10 cellular contexts compared by ENCODE assay signal in genomic region chr10:112875474-112876267, GRCh38.
DNase-seq lines count a peak whose midpoint lies in the region; ATAC-seq, FAIRE-seq and TF ChIP-seq lines count a peak whose summit lies in the region.
"Had no signal": no experiment of that assay in that cellular context is flagged by ENCODE, and none has a peak within 500 bp of the region (broad histone marks: within the 10 kb centered on the region; RNA-seq: fewer than 3 reads in every experiment).

No MANE protein-coding gene starts in this region.

- H3K27ac Mint-ChIP-seq in activated naive CD8-positive, alpha-beta T cell treated with anti-CD3 and anti-CD28 coated beads for 36 hours = no peak overlapping the region
- H3K27ac Mint-ChIP-seq in CD4-positive, alpha-beta T cell = no peak overlapping the region

- no peaks in the 10 kb centered on the region for H3K27me3 ChIP-seq in kidney epithelial cell (ENCODE audit: control insufficient read depth, insufficient read depth, low read length)
- no peaks in the 10 kb centered on the region for H3K27me3 ChIP-seq in CD4-positive, alpha-beta T cell (ENCODE audit: control insufficient read depth, insufficient read depth, low read length)

- TF ChIP-seq CTCF in AG04449 (IDR thresholded peaks at IDR 0.05; ENCODE audit: insufficient read depth, low read length, missing control alignments) (no peak), kidney epithelial cell (IDR thresholded peaks at IDR 0.05; ENCODE audit: insufficient read depth, low read length, poor library complexity, severe bottlenecking) (no peak)
- no peak for TF ChIP-seq CTCF in CD4-positive, alpha-beta T cell (IDR thresholded peaks at IDR 0.05)

- intact Hi-C loops in CD4-positive, alpha-beta T cell (cut with DNase I, micrococcal nuclease) = no loop called here
- intact Hi-C loops in sciatic nerve (cut with DNase I) = no loop called here

- H3K36me3 ChIP-seq in kidney epithelial cell (ENCODE audit: control insufficient read depth, insufficient read depth, low read length) = no peaks in the 10 kb centered on the region

- CTCF ChIA-PET in AG04449 (lab: Yijun Ruan, JAX) = no interaction called here
- CTCF ChIA-PET in CD4-positive, alpha-beta T cell (lab: Charles Lee) = no interaction called here

- no peak for FAIRE-seq in H54 (lab: Jason Lieb, UNC)

- peaks cover 4% of the 10 kb centered on the region for H3K9me3 ChIP-seq in CD4-positive, alpha-beta T cell (ENCODE audit: control insufficient read depth, low read length)

- no peaks in the 10 kb centered on the region for H3K36me3 Mint-ChIP-seq in activated naive CD8-positive, alpha-beta T cell treated with anti-CD3 and anti-CD28 coated beads for 36 hours
- H3K36me3 Mint-ChIP-seq in CD4-positive, alpha-beta T cell (ENCODE audit: low read depth) = no peaks in the 10 kb centered on the region

- no peak for TF ChIP-seq POLR2A in H54 (IDR thresholded peaks at IDR 0.05; ENCODE audit: low read depth, low read length)

- H3K27me3 Mint-ChIP-seq in activated naive CD8-positive, alpha-beta T cell treated with anti-CD3 and anti-CD28 coated beads for 36 hours = no peaks in the 10 kb centered on the region
- H3K27me3 Mint-ChIP-seq in CD4-positive, alpha-beta T cell = no peaks in the 10 kb centered on the region

- DNase-seq in AG04449 (ENCODE audit: low read depth, low spot score) (peak; percentile 16), H54 (ENCODE audit: insufficient read length, low spot score) (peak; percentile 33), kidney epithelial cell (ENCODE audit: low read depth) (peak; percentile 39), sciatic nerve (ENCODE audit: low spot score) (no peak)
- peak; percentile 1 for DNase-seq in activated naive CD8-positive, alpha-beta T cell treated with anti-CD3 and anti-CD28 coated beads for 36 hours
- DNase-seq in CD4-positive, alpha-beta T cell = no peak
- DNase-seq: T1000 had no signal

- H3K9me3 Mint-ChIP-seq in activated naive CD8-positive, alpha-beta T cell treated with anti-CD3 and anti-CD28 coated beads for 36 hours = peaks cover 9% of the 10 kb centered on the region
- peaks cover 2% of the 10 kb centered on the region for H3K9me3 Mint-ChIP-seq in CD4-positive, alpha-beta T cell

- no peak overlapping the region for H3K27ac ChIP-seq in CD4-positive, alpha-beta T cell (ENCODE audit: low read depth, low read length)

- POLR2A ChIA-PET in AG04449 (lab: Yijun Ruan, JAX) = no interaction called here
- POLR2A ChIA-PET in CD4-positive, alpha-beta T cell (lab: Charles Lee) = no interaction called here

- ATAC-seq in CD4-positive, alpha-beta T cell (ENCODE audit: poor library complexity) = no peak
- ATAC-seq in GM18870 (IDR thresholded peaks at IDR 0.05; ENCODE audit: unreplicated experiment) = no peak
- ATAC-seq in HG03175 (IDR thresholded peaks at IDR 0.05; ENCODE audit: unreplicated experiment) = no peak
- ATAC-seq in sciatic nerve = no peak

- no peaks in the 10 kb centered on the region for H3K4me1 Mint-ChIP-seq in activated naive CD8-positive, alpha-beta T cell treated with anti-CD3 and anti-CD28 coated beads for 36 hours
- no peaks in the 10 kb centered on the region for H3K4me1 Mint-ChIP-seq in CD4-positive, alpha-beta T cell (ENCODE audit: low read depth)

- H3K4me3 Mint-ChIP-seq in activated naive CD8-positive, alpha-beta T cell treated with anti-CD3 and anti-CD28 coated beads for 36 hours = no peak overlapping the region
- H3K4me3 Mint-ChIP-seq in CD4-positive, alpha-beta T cell = no peak overlapping the region

- H3K4me3 ChIP-seq in AG04449 (ENCODE audit: low read depth, low read length) (no peak overlapping the region), kidney epithelial cell (ENCODE audit: low read depth, low read length) (no peak overlapping the region)
- H3K4me3 ChIP-seq: lung had no signal

Comparison
In these comparisons a context has a peak if more than half of its experiments do, and no peak if none do; other contexts are left out.
1. DNase-seq: peak in AG04449 (single experiment), H54 (single experiment), activated naive CD8-positive, alpha-beta T cell treated with anti-CD3 and anti-CD28 coated beads for 36 hours (single experiment) and kidney epithelial cell (single experiment); none in CD4-positive, alpha-beta T cell (0 of 10) and sciatic nerve (single experiment).